1 cellular context compared by ENCODE assay signal in the genomic region with DNA sequence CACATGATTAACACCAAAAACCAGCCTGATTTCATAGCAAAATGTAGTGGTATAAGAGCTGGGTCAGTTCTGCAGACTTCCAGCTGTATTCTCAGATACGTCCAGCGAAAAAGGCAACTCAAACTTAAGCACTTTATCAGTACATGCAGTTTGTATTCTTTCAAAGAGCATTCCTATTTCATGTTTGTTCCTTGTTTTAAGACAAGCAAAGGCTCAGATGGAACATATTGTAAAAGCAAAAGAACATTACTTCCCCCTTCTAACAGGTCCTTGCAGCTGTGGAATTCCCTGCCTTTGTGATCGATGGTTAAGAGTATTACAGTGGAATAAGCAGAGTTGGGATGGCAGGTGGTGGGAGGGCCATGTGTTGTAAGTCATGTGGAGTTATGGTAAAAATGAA.
TF ChIP-seq lines count a peak whose summit lies in the region.

No MANE protein-coding gene starts in this region.

TF ChIP-seq in K562, 482 proteins besides CTCF, POLR2A, EP300 and RAD21 (continued from another document):
- TF ChIP-seq, protein P1, sequence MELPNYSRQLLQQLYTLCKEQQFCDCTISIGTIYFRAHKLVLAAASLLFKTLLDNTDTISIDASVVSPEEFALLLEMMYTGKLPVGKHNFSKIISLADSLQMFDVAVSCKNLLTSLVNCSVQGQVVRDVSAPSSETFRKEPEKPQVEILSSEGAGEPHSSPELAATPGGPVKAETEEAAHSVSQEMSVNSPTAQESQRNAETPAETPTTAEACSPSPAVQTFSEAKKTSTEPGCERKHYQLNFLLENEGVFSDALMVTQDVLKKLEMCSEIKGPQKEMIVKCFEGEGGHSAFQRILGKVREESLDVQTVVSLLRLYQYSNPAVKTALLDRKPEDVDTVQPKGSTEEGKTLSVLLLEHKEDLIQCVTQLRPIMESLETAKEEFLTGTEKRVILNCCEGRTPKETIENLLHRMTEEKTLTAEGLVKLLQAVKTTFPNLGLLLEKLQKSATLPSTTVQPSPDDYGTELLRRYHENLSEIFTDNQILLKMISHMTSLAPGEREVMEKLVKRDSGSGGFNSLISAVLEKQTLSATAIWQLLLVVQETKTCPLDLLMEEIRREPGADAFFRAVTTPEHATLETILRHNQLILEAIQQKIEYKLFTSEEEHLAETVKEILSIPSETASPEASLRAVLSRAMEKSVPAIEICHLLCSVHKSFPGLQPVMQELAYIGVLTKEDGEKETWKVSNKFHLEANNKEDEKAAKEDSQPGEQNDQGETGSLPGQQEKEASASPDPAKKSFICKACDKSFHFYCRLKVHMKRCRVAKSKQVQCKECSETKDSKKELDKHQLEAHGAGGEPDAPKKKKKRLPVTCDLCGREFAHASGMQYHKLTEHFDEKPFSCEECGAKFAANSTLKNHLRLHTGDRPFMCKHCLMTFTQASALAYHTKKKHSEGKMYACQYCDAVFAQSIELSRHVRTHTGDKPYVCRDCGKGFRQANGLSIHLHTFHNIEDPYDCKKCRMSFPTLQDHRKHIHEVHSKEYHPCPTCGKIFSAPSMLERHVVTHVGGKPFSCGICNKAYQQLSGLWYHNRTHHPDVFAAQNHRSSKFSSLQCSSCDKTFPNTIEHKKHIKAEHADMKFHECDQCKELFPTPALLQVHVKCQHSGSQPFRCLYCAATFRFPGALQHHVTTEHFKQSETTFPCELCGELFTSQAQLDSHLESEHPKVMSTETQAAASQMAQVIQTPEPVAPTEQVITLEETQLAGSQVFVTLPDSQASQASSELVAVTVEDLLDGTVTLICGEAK (IDR thresholded peaks at IDR 0.05) = peak; percentile 68
- TF ChIP-seq, protein P1 (CRISPR knock-in tag; IDR thresholded peaks at IDR 0.05) = no peak
- TF ChIP-seq GATA2 (CRISPR knock-in tag; IDR thresholded peaks at IDR 0.05) = peak; percentile 70
- TF ChIP-seq HSF4 (CRISPR knock-in tag; IDR thresholded peaks at IDR 0.05; ENCODE audit: borderline replicate concordance) = no peak
- TF ChIP-seq POLR2H (tag; IDR thresholded peaks at IDR 0.05; ENCODE audit: low read depth) = no peak
- TF ChIP-seq, protein P2, sequence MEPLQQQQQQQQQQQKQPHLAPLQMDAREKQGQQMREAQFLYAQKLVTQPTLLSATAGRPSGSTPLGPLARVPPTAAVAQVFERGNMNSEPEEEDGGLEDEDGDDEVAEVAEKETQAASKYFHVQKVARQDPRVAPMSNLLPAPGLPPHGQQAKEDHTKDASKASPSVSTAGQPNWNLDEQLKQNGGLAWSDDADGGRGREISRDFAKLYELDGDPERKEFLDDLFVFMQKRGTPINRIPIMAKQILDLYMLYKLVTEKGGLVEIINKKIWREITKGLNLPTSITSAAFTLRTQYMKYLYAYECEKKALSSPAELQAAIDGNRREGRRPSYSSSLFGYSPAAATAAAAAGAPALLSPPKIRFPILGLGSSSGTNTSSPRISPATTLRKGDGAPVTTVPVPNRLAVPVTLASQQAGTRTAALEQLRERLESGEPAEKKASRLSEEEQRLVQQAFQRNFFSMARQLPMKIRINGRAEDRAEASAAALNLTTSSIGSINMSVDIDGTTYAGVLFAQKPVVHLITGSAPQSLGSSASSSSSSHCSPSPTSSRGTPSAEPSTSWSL (CRISPR knock-in tag; IDR thresholded peaks at IDR 0.05; ENCODE audit: borderline replicate concordance) = no peak
- 0 out of 2 replicates have a peak, but pooled peaks have one; percentile 34 for TF ChIP-seq SMARCC2 (IDR thresholded peaks at IDR 0.05; ENCODE audit: low read depth)
- TF ChIP-seq, protein P3, sequence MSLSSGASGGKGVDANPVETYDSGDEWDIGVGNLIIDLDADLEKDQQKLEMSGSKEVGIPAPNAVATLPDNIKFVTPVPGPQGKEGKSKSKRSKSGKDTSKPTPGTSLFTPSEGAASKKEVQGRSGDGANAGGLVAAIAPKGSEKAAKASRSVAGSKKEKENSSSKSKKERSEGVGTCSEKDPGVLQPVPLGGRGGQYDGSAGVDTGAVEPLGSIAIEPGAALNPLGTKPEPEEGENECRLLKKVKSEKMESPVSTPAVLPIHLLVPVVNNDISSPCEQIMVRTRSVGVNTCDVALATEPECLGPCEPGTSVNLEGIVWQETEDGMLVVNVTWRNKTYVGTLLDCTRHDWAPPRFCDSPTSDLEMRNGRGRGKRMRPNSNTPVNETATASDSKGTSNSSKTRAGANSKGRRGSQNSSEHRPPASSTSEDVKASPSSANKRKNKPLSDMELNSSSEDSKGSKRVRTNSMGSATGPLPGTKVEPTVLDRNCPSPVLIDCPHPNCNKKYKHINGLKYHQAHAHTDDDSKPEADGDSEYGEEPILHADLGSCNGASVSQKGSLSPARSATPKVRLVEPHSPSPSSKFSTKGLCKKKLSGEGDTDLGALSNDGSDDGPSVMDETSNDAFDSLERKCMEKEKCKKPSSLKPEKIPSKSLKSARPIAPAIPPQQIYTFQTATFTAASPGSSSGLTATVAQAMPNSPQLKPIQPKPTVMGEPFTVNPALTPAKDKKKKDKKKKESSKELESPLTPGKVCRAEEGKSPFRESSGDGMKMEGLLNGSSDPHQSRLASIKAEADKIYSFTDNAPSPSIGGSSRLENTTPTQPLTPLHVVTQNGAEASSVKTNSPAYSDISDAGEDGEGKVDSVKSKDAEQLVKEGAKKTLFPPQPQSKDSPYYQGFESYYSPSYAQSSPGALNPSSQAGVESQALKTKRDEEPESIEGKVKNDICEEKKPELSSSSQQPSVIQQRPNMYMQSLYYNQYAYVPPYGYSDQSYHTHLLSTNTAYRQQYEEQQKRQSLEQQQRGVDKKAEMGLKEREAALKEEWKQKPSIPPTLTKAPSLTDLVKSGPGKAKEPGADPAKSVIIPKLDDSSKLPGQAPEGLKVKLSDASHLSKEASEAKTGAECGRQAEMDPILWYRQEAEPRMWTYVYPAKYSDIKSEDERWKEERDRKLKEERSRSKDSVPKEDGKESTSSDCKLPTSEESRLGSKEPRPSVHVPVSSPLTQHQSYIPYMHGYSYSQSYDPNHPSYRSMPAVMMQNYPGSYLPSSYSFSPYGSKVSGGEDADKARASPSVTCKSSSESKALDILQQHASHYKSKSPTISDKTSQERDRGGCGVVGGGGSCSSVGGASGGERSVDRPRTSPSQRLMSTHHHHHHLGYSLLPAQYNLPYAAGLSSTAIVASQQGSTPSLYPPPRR (CRISPR knock-in tag; IDR thresholded peaks at IDR 0.05; ENCODE audit: borderline replicate concordance) = no peak
- no peak for TF ChIP-seq ZBTB1 (CRISPR knock-in tag; IDR thresholded peaks at IDR 0.05; ENCODE audit: borderline replicate concordance, low read depth)
- TF ChIP-seq ETS2 (tag; IDR thresholded peaks at IDR 0.05; ENCODE audit: borderline replicate concordance, poor library complexity, severe bottlenecking) = no peak
- TF ChIP-seq, protein P4, sequence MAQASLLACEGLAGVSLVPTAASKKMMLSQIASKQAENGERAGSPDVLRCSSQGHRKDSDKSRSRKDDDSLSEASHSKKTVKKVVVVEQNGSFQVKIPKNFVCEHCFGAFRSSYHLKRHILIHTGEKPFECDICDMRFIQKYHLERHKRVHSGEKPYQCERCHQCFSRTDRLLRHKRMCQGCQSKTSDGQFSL (CRISPR knock-in tag; IDR thresholded peaks at IDR 0.05) = no peak
- TF ChIP-seq, protein P4 (tag; IDR thresholded peaks at IDR 0.05) = no peak
- TF ChIP-seq, protein P5, sequence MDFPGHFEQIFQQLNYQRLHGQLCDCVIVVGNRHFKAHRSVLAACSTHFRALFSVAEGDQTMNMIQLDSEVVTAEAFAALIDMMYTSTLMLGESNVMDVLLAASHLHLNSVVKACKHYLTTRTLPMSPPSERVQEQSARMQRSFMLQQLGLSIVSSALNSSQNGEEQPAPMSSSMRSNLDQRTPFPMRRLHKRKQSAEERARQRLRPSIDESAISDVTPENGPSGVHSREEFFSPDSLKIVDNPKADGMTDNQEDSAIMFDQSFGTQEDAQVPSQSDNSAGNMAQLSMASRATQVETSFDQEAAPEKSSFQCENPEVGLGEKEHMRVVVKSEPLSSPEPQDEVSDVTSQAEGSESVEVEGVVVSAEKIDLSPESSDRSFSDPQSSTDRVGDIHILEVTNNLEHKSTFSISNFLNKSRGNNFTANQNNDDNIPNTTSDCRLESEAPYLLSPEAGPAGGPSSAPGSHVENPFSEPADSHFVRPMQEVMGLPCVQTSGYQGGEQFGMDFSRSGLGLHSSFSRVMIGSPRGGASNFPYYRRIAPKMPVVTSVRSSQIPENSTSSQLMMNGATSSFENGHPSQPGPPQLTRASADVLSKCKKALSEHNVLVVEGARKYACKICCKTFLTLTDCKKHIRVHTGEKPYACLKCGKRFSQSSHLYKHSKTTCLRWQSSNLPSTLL (IDR thresholded peaks at IDR 0.05) = no peak
- TF ChIP-seq FOXM1 (IDR thresholded peaks at IDR 0.05; ENCODE audit: low read depth) = peak; percentile 33; the same call in 1 of the 2 replicates
- no peak for TF ChIP-seq FOXM1 (CRISPR knock-in tag; IDR thresholded peaks at IDR 0.05; ENCODE audit: low read depth)
- peak; percentile 68 for TF ChIP-seq SMARCA4 (IDR thresholded peaks at IDR 0.05)
- peak; percentile 51; the same call in 1 of the 2 replicates for TF ChIP-seq NFIC (IDR thresholded peaks at IDR 0.05)
TF ChIP-seq in K562: peak in this region for 25.
